ENCODE assay signal across 19 cellular contexts in genomic region chr11:83948205-83948604, GRCh38.
A peak's percentile ranks its signal among the peaks of the same experiment; 100 is the strongest.
DNase-seq lines count a peak whose midpoint lies in the region; ATAC-seq, FAIRE-seq and TF ChIP-seq lines count a peak whose summit lies in the region.
"Had no signal": no experiment of that assay in that cellular context is flagged by ENCODE, and none has a peak within 500 bp of the region (broad histone marks: within the 10 kb centered on the region; RNA-seq: fewer than 3 reads in every experiment).

No MANE protein-coding gene starts in this region.

- H3K4me1 ChIP-seq in GM23338 (ENCODE audit: insufficient read depth) (0 out of 2 replicates have a peak, but pooled peaks cover 5% of the 10 kb centered on the region), HUES48 (ENCODE audit: control insufficient read depth, insufficient read depth, low read length) (peaks cover 22% of the 10 kb centered on the region), H1 (replicated peaks in 1 of 4; ENCODE audit: control insufficient read depth in 3 of 4, insufficient read depth in 4 of 4, low read length in 3 of 4) (peaks cover 0 to 2% (median under 1%) of the 10 kb centered on the region in 4 experiments; a peak in 3 of 7 replicates), mesendoderm (ENCODE audit: control insufficient read depth, low read depth, low read length) (no peaks in the 10 kb centered on the region), psoas muscle (no peaks in the 10 kb centered on the region)
- H3K4me1 ChIP-seq: BE2C, Caco-2, HAP-1 had no signal

- H3K79me2 ChIP-seq in GM23338 (replicated peaks; ENCODE audit: insufficient read depth) (no peaks in the 10 kb centered on the region), H1 (ENCODE audit: control insufficient read depth in 1 of 2, insufficient read depth in 2 of 2, low read length in 2 of 2) (no peaks in the 10 kb centered on the region), mesendoderm (ENCODE audit: control insufficient read depth, insufficient read depth, low read length) (no peaks in the 10 kb centered on the region)

- no peak for TF ChIP-seq POLR2A in H1 (IDR thresholded peaks at IDR 0.05; ENCODE audit: control extremely low read depth in 1 of 2, low read depth in 2 of 2, low read length in 2 of 2)

- no peak overlapping the region for H4K91ac ChIP-seq in H1 (replicated peaks; ENCODE audit: insufficient read length, low read length)

- intact Hi-C loops in psoas muscle (cut with DNase I): no loop called here

- H3K27me3 ChIP-seq in GM23338 (ENCODE audit: insufficient read depth): no peaks in the 10 kb centered on the region
- H3K27me3 ChIP-seq in HUES48 (ENCODE audit: control insufficient read depth, insufficient read depth, low read length): no peaks in the 10 kb centered on the region
- H3K27me3 ChIP-seq in H1 (replicated peaks in 1 of 4; ENCODE audit: control insufficient read depth in 3 of 4, extremely low read depth in 1 of 4, insufficient read depth in 3 of 4, low read length in 3 of 4): no peaks in the 10 kb centered on the region
- no peaks in the 10 kb centered on the region for H3K27me3 ChIP-seq in mesendoderm (ENCODE audit: insufficient read depth, low read length, poor library complexity)
- H3K27me3 ChIP-seq in psoas muscle (ENCODE audit: insufficient read depth in 3 of 3, low read length in 2 of 3): no peaks in the 10 kb centered on the region
- H3K27me3 ChIP-seq: BE2C had no signal

- no peaks in the 10 kb centered on the region for H3K36me3 Mint-ChIP-seq in GM23338 (ENCODE audit: low read depth)
- H3K36me3 Mint-ChIP-seq: CD4-positive, CD25-positive, alpha-beta regulatory T cell; CD8-positive, alpha-beta memory T cell had no signal

- no peak overlapping the region for H3K14ac ChIP-seq in H1 (ENCODE audit: insufficient read length)

- H3K27me3 Mint-ChIP-seq in GM23338 (ENCODE audit: insufficient read depth, low read depth, poor library complexity): peaks cover 4% of the 10 kb centered on the region
- H3K27me3 Mint-ChIP-seq: CD4-positive, CD25-positive, alpha-beta regulatory T cell; CD8-positive, alpha-beta memory T cell had no signal

- no peaks in the 10 kb centered on the region for H3K9me3 Mint-ChIP-seq in GM23338

- H3K4ac ChIP-seq in H1 (replicated peaks; ENCODE audit: insufficient read length, low read depth, low read length) (no peak overlapping the region), mesendoderm (ENCODE audit: low read depth, low read length) (no peak overlapping the region)

- H3K36me3 ChIP-seq in GM23338 (ENCODE audit: insufficient read depth): no peaks in the 10 kb centered on the region
- H3K36me3 ChIP-seq in HUES48 (ENCODE audit: control insufficient read depth, insufficient read depth, low read length): no peaks in the 10 kb centered on the region
- no peaks in the 10 kb centered on the region for H3K36me3 ChIP-seq in H1 (ENCODE audit: control insufficient read depth in 2 of 4, insufficient read depth in 4 of 4, low read length in 3 of 4)
- no peaks in the 10 kb centered on the region for H3K36me3 ChIP-seq in mesendoderm (ENCODE audit: control insufficient read depth, insufficient read depth, low read length)
- no peaks in the 10 kb centered on the region for H3K36me3 ChIP-seq in psoas muscle (ENCODE audit: insufficient read depth in 1 of 2, low read depth in 1 of 2)
- H3K36me3 ChIP-seq: BE2C, HAP-1 had no signal

- H2AK5ac ChIP-seq in H1 (ENCODE audit: low read depth, low read length): no peak overlapping the region
- H2AK5ac ChIP-seq in mesendoderm (ENCODE audit: low read length): no peak overlapping the region

- FAIRE-seq in H1 (lab: Jason Lieb, UNC): peak; percentile 68
- FAIRE-seq: A204.1, GM12892, GM18507 had no signal

- H3K27ac ChIP-seq in GM23338 (ENCODE audit: low read depth): no peak overlapping the region
- peak overlapping the region; percentile 21 for H3K27ac ChIP-seq in HUES48 (ENCODE audit: low read depth, low read length)
- no peak overlapping the region for H3K27ac ChIP-seq in H1 (ENCODE audit: low read depth, low read length)
- no peak overlapping the region for H3K27ac ChIP-seq in mesendoderm (ENCODE audit: low read depth, low read length)
- H3K27ac ChIP-seq in psoas muscle: no peak overlapping the region

- no peak overlapping the region for H3K4me3 ChIP-seq in GM23338
- H3K4me3 ChIP-seq in HUES48 (ENCODE audit: low read depth, low read length): no peak overlapping the region
- peak overlapping the region in 1 of 4 experiments; percentile 10; a peak in 1 of 8 replicates for H3K4me3 ChIP-seq in H1 (ENCODE audit: extremely low read depth in 1 of 4, insufficient read depth in 2 of 4, low read depth in 3 of 4, low read length in 4 of 4)
- H3K4me3 ChIP-seq in mesendoderm (ENCODE audit: low read length): no peak overlapping the region
- H3K4me3 ChIP-seq in psoas muscle: no peak overlapping the region
- H3K4me3 ChIP-seq: HAP-1 had no signal

- H3K79me1 ChIP-seq in H1 (ENCODE audit: low read depth, low read length) (no peaks in the 10 kb centered on the region), mesendoderm (ENCODE audit: low read length) (no peaks in the 10 kb centered on the region)

- H2BK5ac ChIP-seq in H1 (ENCODE audit: low read depth, low read length) (no peak overlapping the region), mesendoderm (ENCODE audit: low read length) (no peak overlapping the region)

- POLR2A ChIA-PET in H1 (lab: Charles Lee; ENCODE audit: partially characterized antibody): no interaction called here

- H3K9me2 ChIP-seq in GM23338 (ENCODE audit: insufficient read depth): no peaks in the 10 kb centered on the region

- H3K56ac ChIP-seq in H1 (replicated peaks; ENCODE audit: insufficient read length, low read depth, low read length) (no peak overlapping the region), mesendoderm (ENCODE audit: low read length) (no peak overlapping the region)

- H2BK120ac ChIP-seq in H1 (replicated peaks; ENCODE audit: low read depth, low read length): no peak overlapping the region
- H2BK120ac ChIP-seq in mesendoderm (ENCODE audit: low read depth, low read length): no peak overlapping the region

- no peak overlapping the region for H3K4me3 Mint-ChIP-seq in GM23338
- H3K4me3 Mint-ChIP-seq: CD4-positive, CD25-positive, alpha-beta regulatory T cell; CD8-positive, alpha-beta memory T cell had no signal

- no peak overlapping the region for H2BK12ac ChIP-seq in H1 (ENCODE audit: low read depth, low read length)

- no peak overlapping the region for H2BK20ac ChIP-seq in H1 (ENCODE audit: low read length)

- H3K27ac Mint-ChIP-seq in GM23338: peak overlapping the region; percentile 10; the same call in 1 of the 2 replicates
- H3K27ac Mint-ChIP-seq: CD4-positive, CD25-positive, alpha-beta regulatory T cell; CD8-positive, alpha-beta memory T cell had no signal

- no peak for TF ChIP-seq EP300 in H1 (IDR thresholded peaks at IDR 0.05; ENCODE audit: borderline replicate concordance in 1 of 2, low read depth in 2 of 2, low read length in 2 of 2)

- no peak overlapping the region for H2AFZ ChIP-seq in GM23338
- H2AFZ ChIP-seq in H1 (ENCODE audit: low read length): no peak overlapping the region

- no peak overlapping the region for H3K23ac ChIP-seq in H1 (ENCODE audit: insufficient read length)
- no peak overlapping the region for H3K23ac ChIP-seq in mesendoderm (ENCODE audit: low read length)

- no peak for TF ChIP-seq RAD21 in H1 (IDR thresholded peaks at IDR 0.05 in 1 of 2, conservative IDR thresholded peaks at IDR 0.05 in 1 of 2; ENCODE audit: low read depth in 2 of 2, low read length in 2 of 2)

- ATAC-seq in GM23338 (peak; percentile 83), psoas muscle (no peak)

- H4K5ac ChIP-seq in H1 (ENCODE audit: insufficient read length, low read depth, low read length) (no peak overlapping the region), mesendoderm (ENCODE audit: low read length) (no peak overlapping the region)

- H3K9me3 ChIP-seq in HUES48 (ENCODE audit: control insufficient read depth, insufficient read depth, low read length) (no peaks in the 10 kb centered on the region), H1 (ENCODE audit: insufficient read depth in 2 of 2, low read depth in 1 of 2, low read length in 1 of 2) (no peaks in the 10 kb centered on the region), psoas muscle (no peaks in the 10 kb centered on the region)
- H3K9me3 ChIP-seq: BE2C, Caco-2, HAP-1 had no signal

- peaks cover 25% of the 10 kb centered on the region for H3K4me1 Mint-ChIP-seq in GM23338
- H3K4me1 Mint-ChIP-seq: CD4-positive, CD25-positive, alpha-beta regulatory T cell; CD8-positive, alpha-beta memory T cell had no signal

- no peak overlapping the region for H4K8ac ChIP-seq in H1 (ENCODE audit: extremely low read depth, insufficient read depth, low read length)
- no peak overlapping the region for H4K8ac ChIP-seq in mesendoderm (ENCODE audit: low read depth, low read length)

- H3F3A ChIP-seq in GM23338 (replicated peaks; ENCODE audit: low read depth): no peaks in the 10 kb centered on the region

- no peak overlapping the region for H3K9ac ChIP-seq in HUES48 (ENCODE audit: low read depth, low read length)
- no peak overlapping the region for H3K9ac ChIP-seq in H1 (replicated peaks in 1 of 4; ENCODE audit: extremely low read depth in 1 of 4, low read depth in 3 of 4, low read length in 3 of 4)
- no peak overlapping the region for H3K9ac ChIP-seq in mesendoderm (ENCODE audit: low read length)

- H3K4me2 ChIP-seq in GM23338: peak overlapping the region; percentile 11; the same call in 1 of the 2 replicates
- no peak overlapping the region for H3K4me2 ChIP-seq in H1 (ENCODE audit: insufficient read depth in 1 of 2, low read depth in 2 of 2, low read length in 2 of 2)
- H3K4me2 ChIP-seq in mesendoderm (ENCODE audit: low read length): no peak overlapping the region

- no peak for TF ChIP-seq CTCF in GM23338 (conservative IDR thresholded peaks at IDR 0.05; ENCODE audit: low read depth in 2 of 2)
- TF ChIP-seq CTCF in H1 (IDR thresholded peaks at IDR 0.05; ENCODE audit: control extremely low read depth in 1 of 3, insufficient read depth in 1 of 3, low read depth in 1 of 3, low read length in 3 of 3): no peak
- TF ChIP-seq CTCF in psoas muscle (IDR thresholded peaks at IDR 0.05): no peak

- H3K23me2 ChIP-seq in H1 (ENCODE audit: low read depth, low read length): no peaks in the 10 kb centered on the region

- CTCF ChIA-PET in H1 (lab: Charles Lee; ENCODE audit: partially characterized antibody): interaction anchor here (0.6 to 1.2 kb wide), 4 partner anchors 37 to 596 kb away, joined by 3 read pairs; no protein-coding TSS in a partner anchor

- H3K18ac ChIP-seq in H1 (ENCODE audit: extremely low read depth, low read length) (no peak overlapping the region), mesendoderm (ENCODE audit: low read length) (no peak overlapping the region)

- H4K20me1 ChIP-seq in GM23338 (replicated peaks; ENCODE audit: insufficient read depth) (no peaks in the 10 kb centered on the region), H1 (replicated peaks in 1 of 2; ENCODE audit: control insufficient read depth in 1 of 2, insufficient read depth in 2 of 2, low read length in 2 of 2) (no peaks in the 10 kb centered on the region)

- no peak overlapping the region for H2BK15ac ChIP-seq in H1 (ENCODE audit: low read length)
- no peak overlapping the region for H2BK15ac ChIP-seq in mesendoderm (replicated peaks; ENCODE audit: low read depth)

- peak; percentile 28 for DNase-seq in GM23338 (ENCODE audit: low spot score)
- no peak for DNase-seq in H1 (ENCODE audit: low read depth in 1 of 2, low spot score in 2 of 2)
- DNase-seq in mesendoderm: peak; percentile 13
- no peak for DNase-seq in psoas muscle
- no peak for DNase-seq in NCI-H446 (lab: John Stamatoyannopoulos, UW)
- DNase-seq in DMS79 (lab: John Stamatoyannopoulos, UW): no peak
- DNase-seq: ACHN; BE2C; C1 segment of cervical spinal cord; Caco-2; CD4-positive, CD25-positive, alpha-beta regulatory T cell; CD8-positive, alpha-beta memory T cell; GDM1; GOT3 had no signal

Comparison
In these comparisons a context has a peak if more than half of its experiments do, and no peak if none do; other contexts are left out.
1. DNase-seq: peak in GM23338 (single experiment) and mesendoderm (single experiment); none in H1 (0 of 2), psoas muscle (0 of 2), NCI-H446 (0 of 2) and DMS79 (single experiment).